Comparison of ENCODE assay signal across 9 cellular contexts in genomic region chr2:177763532-177764265, GRCh38.
DNase-seq lines count a peak whose midpoint lies in the region; ATAC-seq and TF ChIP-seq lines count a peak whose summit lies in the region.
"Had no signal": no experiment of that assay in that cellular context is flagged by ENCODE, and none has a peak within 500 bp of the region (broad histone marks: within the 10 kb centered on the region; RNA-seq: fewer than 3 reads in every experiment).

No MANE protein-coding gene starts in this region.

- WGBS in liver: 32% methylated on average over 14 of the region's 14 CpGs

- H3K4me1 ChIP-seq in BE2C (peaks cover 3% of the 10 kb centered on the region), colonic mucosa (no peaks in the 10 kb centered on the region), liver (ENCODE audit: control insufficient read depth in 4 of 4, insufficient read depth in 4 of 4, low read length in 3 of 4) (peaks cover 0 to 5% (median 0%) of the 10 kb centered on the region in 4 donors)

- ATAC-seq in GM19025 (IDR thresholded peaks at IDR 0.05; ENCODE audit: low read depth, unreplicated experiment) (peak; percentile 97), HG03139 (IDR thresholded peaks at IDR 0.05; ENCODE audit: unreplicated experiment) (peak; percentile 99)

- H3K4me3 ChIP-seq in BE2C (ENCODE audit: low read depth, low read length) (no peak overlapping the region), colonic mucosa (no peak overlapping the region), liver (ENCODE audit: low read depth in 1 of 3, low read length in 3 of 3) (no peak overlapping the region)
- H3K4me3 ChIP-seq: SK-N-MC had no signal

- H3K9ac ChIP-seq in colonic mucosa (ENCODE audit: low read depth in 2 of 2, low read length in 2 of 2) (no peak overlapping the region), liver (ENCODE audit: low read depth in 1 of 2, low read length in 2 of 2) (no peak overlapping the region)

- intact Hi-C loops in colonic mucosa (cut with DNase I): no loop called here

- H3K27me3 ChIP-seq in BE2C (no peaks in the 10 kb centered on the region), colonic mucosa (no peaks in the 10 kb centered on the region), liver (ENCODE audit: control insufficient read depth in 4 of 4, insufficient read depth in 4 of 4, low read length in 3 of 4) (no peaks in the 10 kb centered on the region)

- H3K27ac ChIP-seq in colonic mucosa (no peak overlapping the region), liver (ENCODE audit: low read depth in 1 of 2, low read length in 2 of 2) (no peak overlapping the region)
- H3K27ac ChIP-seq: SK-N-MC had no signal

- no peaks in the 10 kb centered on the region for H3K9me3 ChIP-seq in BE2C
- H3K9me3 ChIP-seq in colonic mucosa: no peaks in the 10 kb centered on the region
- H3K9me3 ChIP-seq in liver (ENCODE audit: control insufficient read depth in 4 of 4, low read length in 3 of 4): no peaks in the 10 kb centered on the region

- peak; percentile 68 for TF ChIP-seq CTCF in BE2C (IDR thresholded peaks at IDR 0.05; ENCODE audit: low read depth, low read length)
- TF ChIP-seq CTCF in colonic mucosa (IDR thresholded peaks at IDR 0.05): peak; percentile 86
- TF ChIP-seq CTCF in liver (IDR thresholded peaks at IDR 0.05; ENCODE audit: low read depth, low read length, missing input control): peak; percentile 65

- no peaks in the 10 kb centered on the region for H3K36me3 ChIP-seq in BE2C
- H3K36me3 ChIP-seq in colonic mucosa: no peaks in the 10 kb centered on the region
- no peaks in the 10 kb centered on the region for H3K36me3 ChIP-seq in liver (ENCODE audit: control insufficient read depth in 4 of 4, insufficient read depth in 3 of 4, low read depth in 1 of 4, low read length in 3 of 4)

- peak; percentile 58 to 85 for TF ChIP-seq RAD21 in liver (IDR thresholded peaks at IDR 0.05)

- DNase-seq in BE2C (peak; percentile 79), NCI-H2227 treated with DMSO at 0.1 percent for 48 hours (lab: John Stamatoyannopoulos, UW) (peak; percentile 87), colonic mucosa (peak; percentile 77)
- peak; percentile 52 for DNase-seq in activated CD4-positive, alpha-beta T cell treated with anti-CD3 and anti-CD28 coated beads for 1 hour
- peak; percentile 56 to 73 (median 58) for DNase-seq in stimulated activated CD4-positive, alpha-beta T cell treated with anti-CD3 and anti-CD28 coated beads, TNF-alpha, amount 100 ng/mL, for 48 hours (ENCODE audit: low read depth in 3 of 3)

TF ChIP-seq in liver, 16 proteins besides CTCF, POLR2A, EP300 and RAD21:
- TF ChIP-seq HNF4A (conservative IDR thresholded peaks at IDR 0.05): no peak
- no peak for TF ChIP-seq HNF4G (IDR thresholded peaks at IDR 0.05)
- TF ChIP-seq GABPA (IDR thresholded peaks at IDR 0.05 in 1 of 2, conservative IDR thresholded peaks at IDR 0.05 in 1 of 2): no peak
- no peak for TF ChIP-seq RXRA (IDR thresholded peaks at IDR 0.05)
- TF ChIP-seq, protein P1, sequence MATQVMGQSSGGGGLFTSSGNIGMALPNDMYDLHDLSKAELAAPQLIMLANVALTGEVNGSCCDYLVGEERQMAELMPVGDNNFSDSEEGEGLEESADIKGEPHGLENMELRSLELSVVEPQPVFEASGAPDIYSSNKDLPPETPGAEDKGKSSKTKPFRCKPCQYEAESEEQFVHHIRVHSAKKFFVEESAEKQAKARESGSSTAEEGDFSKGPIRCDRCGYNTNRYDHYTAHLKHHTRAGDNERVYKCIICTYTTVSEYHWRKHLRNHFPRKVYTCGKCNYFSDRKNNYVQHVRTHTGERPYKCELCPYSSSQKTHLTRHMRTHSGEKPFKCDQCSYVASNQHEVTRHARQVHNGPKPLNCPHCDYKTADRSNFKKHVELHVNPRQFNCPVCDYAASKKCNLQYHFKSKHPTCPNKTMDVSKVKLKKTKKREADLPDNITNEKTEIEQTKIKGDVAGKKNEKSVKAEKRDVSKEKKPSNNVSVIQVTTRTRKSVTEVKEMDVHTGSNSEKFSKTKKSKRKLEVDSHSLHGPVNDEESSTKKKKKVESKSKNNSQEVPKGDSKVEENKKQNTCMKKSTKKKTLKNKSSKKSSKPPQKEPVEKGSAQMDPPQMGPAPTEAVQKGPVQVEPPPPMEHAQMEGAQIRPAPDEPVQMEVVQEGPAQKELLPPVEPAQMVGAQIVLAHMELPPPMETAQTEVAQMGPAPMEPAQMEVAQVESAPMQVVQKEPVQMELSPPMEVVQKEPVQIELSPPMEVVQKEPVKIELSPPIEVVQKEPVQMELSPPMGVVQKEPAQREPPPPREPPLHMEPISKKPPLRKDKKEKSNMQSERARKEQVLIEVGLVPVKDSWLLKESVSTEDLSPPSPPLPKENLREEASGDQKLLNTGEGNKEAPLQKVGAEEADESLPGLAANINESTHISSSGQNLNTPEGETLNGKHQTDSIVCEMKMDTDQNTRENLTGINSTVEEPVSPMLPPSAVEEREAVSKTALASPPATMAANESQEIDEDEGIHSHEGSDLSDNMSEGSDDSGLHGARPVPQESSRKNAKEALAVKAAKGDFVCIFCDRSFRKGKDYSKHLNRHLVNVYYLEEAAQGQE (IDR thresholded peaks at IDR 0.05): no peak
